20 cellular contexts compared by ENCODE assay signal in the genomic region with DNA sequence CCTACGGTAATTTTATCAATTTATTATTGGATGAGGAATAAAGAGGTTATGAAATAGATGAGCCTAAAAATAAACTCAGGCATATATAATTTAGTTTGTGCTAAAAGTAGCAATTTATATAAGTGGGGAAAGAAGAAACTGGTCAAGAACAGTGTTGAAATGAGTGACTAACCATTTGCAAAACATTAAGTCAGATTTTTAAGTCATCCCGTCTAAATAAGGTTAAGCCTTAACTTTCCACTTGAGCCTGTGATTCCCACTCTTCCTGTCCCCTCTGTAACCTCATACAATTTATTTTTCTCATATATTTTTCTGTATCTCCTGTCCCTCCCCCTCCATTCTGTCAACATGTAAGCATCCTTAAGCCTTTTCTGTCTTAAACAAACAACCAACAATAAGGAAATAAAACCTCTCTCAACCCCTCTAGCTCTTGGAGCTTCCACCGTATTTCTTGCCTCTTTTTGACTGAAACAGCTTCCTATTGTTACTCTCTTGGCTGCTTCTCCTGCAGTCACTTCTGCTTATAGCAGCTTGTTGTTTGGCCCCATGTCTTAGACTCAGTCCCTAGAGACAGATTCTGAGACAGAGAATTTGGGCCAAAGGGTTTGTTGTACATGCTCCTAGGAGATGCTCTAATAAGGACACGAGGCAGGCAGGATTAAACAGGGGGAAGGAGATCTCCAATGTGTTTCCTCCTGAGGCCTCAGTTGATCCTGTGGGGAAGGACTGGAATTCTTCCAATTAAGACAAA.
DNase-seq lines count a peak whose midpoint lies in the region; ATAC-seq, FAIRE-seq and TF ChIP-seq lines count a peak whose summit lies in the region.
"Had no signal": no experiment of that assay in that cellular context is flagged by ENCODE, and none has a peak within 500 bp of the region (broad histone marks: within the 10 kb centered on the region; RNA-seq: fewer than 3 reads in every experiment).

No MANE protein-coding gene starts in this region.

- no peak for ATAC-seq in HG03571 (IDR thresholded peaks at IDR 0.05; ENCODE audit: unreplicated experiment)
- ATAC-seq: A549; stimulated activated effector memory CD8-positive, alpha-beta T cell treated with anti-CD3 and anti-CD28 coated beads, Interleukin-12 subunit alpha, Interleukin-12 subunit beta, amount 100 ng/mL, for 72 hours; upper lobe of right lung had no signal

- no peaks in the 10 kb centered on the region for H3K79me2 ChIP-seq in endothelial cell of umbilical vein (ENCODE audit: control insufficient read depth, insufficient read depth, low read length)

- FAIRE-seq in endothelial cell of umbilical vein (lab: Jason Lieb, UNC): no peak
- FAIRE-seq: A549 had no signal

- H3K27me3 ChIP-seq in breast epithelium: no peaks in the 10 kb centered on the region
- no peaks in the 10 kb centered on the region for H3K27me3 ChIP-seq in endothelial cell of umbilical vein (ENCODE audit: control insufficient read depth in 2 of 2, insufficient read depth in 2 of 2, low read length in 2 of 2)
- H3K27me3 ChIP-seq in tibial artery: no peaks in the 10 kb centered on the region
- H3K27me3 ChIP-seq: ascending aorta, esophagus muscularis mucosa, upper lobe of right lung had no signal

- H3K27me3 Mint-ChIP-seq in MCF 10A (ENCODE audit: insufficient read depth, unreplicated experiment): no peaks in the 10 kb centered on the region
- H3K27me3 Mint-ChIP-seq: CD4-positive, CD25-positive, alpha-beta regulatory T cell had no signal

- H3K9me3 ChIP-seq in breast epithelium: no peaks in the 10 kb centered on the region
- H3K9me3 ChIP-seq in endothelial cell of umbilical vein (replicated peaks; ENCODE audit: control insufficient read depth, insufficient read depth, low read length): no peaks in the 10 kb centered on the region
- no peaks in the 10 kb centered on the region for H3K9me3 ChIP-seq in tibial artery
- H3K9me3 ChIP-seq: A549, ascending aorta, esophagus muscularis mucosa, upper lobe of right lung had no signal

- H3K9me3 Mint-ChIP-seq in MCF 10A (ENCODE audit: unreplicated experiment): no peaks in the 10 kb centered on the region

- no peaks in the 10 kb centered on the region for H3K36me3 Mint-ChIP-seq in MCF 10A (ENCODE audit: insufficient read depth, unreplicated experiment)
- H3K36me3 Mint-ChIP-seq: CD4-positive, CD25-positive, alpha-beta regulatory T cell; stimulated activated effector memory CD8-positive, alpha-beta T cell treated with anti-CD3 and anti-CD28 coated beads, Interleukin-12 subunit alpha, Interleukin-12 subunit beta, amount 100 ng/mL, for 72 hours had no signal

- TF ChIP-seq POLR2A in breast epithelium (IDR thresholded peaks at IDR 0.05) (no peak), endothelial cell of umbilical vein (IDR thresholded peaks at IDR 0.05; ENCODE audit: low read depth, low read length) (no peak)

- CTCF ChIA-PET in MCF 10A (lab: Yijun Ruan, JAX) (no interaction called here), endothelial cell of umbilical vein (lab: Charles Lee) (no interaction called here)

- POLR2A ChIA-PET in MCF 10A (lab: Yijun Ruan, JAX): no interaction called here
- POLR2A ChIA-PET in endothelial cell of umbilical vein (lab: Charles Lee): no interaction called here

- DNase-seq in MCF 10A (ENCODE audit: unreplicated experiment) (peak; percentile 5), breast epithelium (ENCODE audit: low spot score in 2 of 2) (no peak), endothelial cell of umbilical vein (ENCODE audit: low read depth, low spot score) (peak; percentile 6), left kidney (ENCODE audit: low read depth, low spot score) (peak; percentile 35), tibial artery (no peak)
- no peak for DNase-seq in activated CD4-positive, alpha-beta T cell treated with anti-CD3 and anti-CD28 coated beads for 48 hours
- DNase-seq in stimulated activated CD4-positive, alpha-beta T cell treated with anti-CD3 and anti-CD28 coated beads, Interleukin-2, amount 100 ng/mL, for 24 hours: no peak
- DNase-seq: activated gamma-delta T cell treated with Interleukin-2 at 50 U/mL for 16 hours; CD4-positive, CD25-positive, alpha-beta regulatory T cell; Kasumi-1; NCI-H1417; NCI-H345; PC-9; upper lobe of right lung had no signal

- H3K9ac ChIP-seq in endothelial cell of umbilical vein (replicated peaks; ENCODE audit: extremely low read depth, insufficient read depth, low read length): no peak overlapping the region

- no peaks in the 10 kb centered on the region for H4K20me1 ChIP-seq in endothelial cell of umbilical vein (replicated peaks; ENCODE audit: control insufficient read depth, extremely low read depth, insufficient read depth, low read length)

- no peak overlapping the region for H3K4me3 Mint-ChIP-seq in MCF 10A (ENCODE audit: unreplicated experiment)
- H3K4me3 Mint-ChIP-seq: CD4-positive, CD25-positive, alpha-beta regulatory T cell; stimulated activated effector memory CD8-positive, alpha-beta T cell treated with anti-CD3 and anti-CD28 coated beads, Interleukin-12 subunit alpha, Interleukin-12 subunit beta, amount 100 ng/mL, for 72 hours had no signal

- H2AFZ ChIP-seq in endothelial cell of umbilical vein (ENCODE audit: low read depth, low read length): no peak overlapping the region
- H2AFZ ChIP-seq: PC-9 had no signal

- no peak overlapping the region for H3K4me2 ChIP-seq in endothelial cell of umbilical vein (ENCODE audit: insufficient read depth, low read length)
- H3K4me2 ChIP-seq: A549, PC-9 had no signal

- no peaks in the 10 kb centered on the region for H3K9me1 ChIP-seq in endothelial cell of umbilical vein (replicated peaks; ENCODE audit: control insufficient read depth, extremely low read depth, insufficient read depth, low read length)

- H3K4me1 ChIP-seq in breast epithelium: no peaks in the 10 kb centered on the region
- H3K4me1 ChIP-seq in endothelial cell of umbilical vein (ENCODE audit: control insufficient read depth, extremely low read depth, insufficient read depth, low read length): peaks cover 8% of the 10 kb centered on the region
- peaks cover 0 to 15% (median 0%) of the 10 kb centered on the region in 4 donors for H3K4me1 ChIP-seq in tibial artery
- H3K4me1 ChIP-seq: A549, ascending aorta, upper lobe of right lung had no signal

- H3K27ac ChIP-seq in breast epithelium: peak overlapping the region in 1 of 2 donors; percentile 60
- no peak overlapping the region for H3K27ac ChIP-seq in endothelial cell of umbilical vein (ENCODE audit: insufficient read depth, low read depth, low read length)
- H3K27ac ChIP-seq in tibial artery: peak overlapping the region; percentile 27 to 50
- H3K27ac ChIP-seq: A549, ascending aorta, PC-9, upper lobe of right lung had no signal

- dilution Hi-C loops in endothelial cell of umbilical vein (cut with MboI; ENCODE audit: extremely low pct_ligation_motif_present, low sequenced_read_pairs): no loop called here

- no peak overlapping the region for H3K4me3 ChIP-seq in breast epithelium
- H3K4me3 ChIP-seq in endothelial cell of umbilical vein (replicated peaks in 1 of 3; ENCODE audit: insufficient read depth in 1 of 3, low read depth in 1 of 3, low read length in 3 of 3): no peak overlapping the region
- H3K4me3 ChIP-seq in tibial artery: no peak overlapping the region
- H3K4me3 ChIP-seq: A549, ascending aorta, esophagus muscularis mucosa, lung, PC-9, upper lobe of right lung had no signal

- H3K36me3 ChIP-seq in breast epithelium (no peaks in the 10 kb centered on the region), endothelial cell of umbilical vein (ENCODE audit: control insufficient read depth in 2 of 2, extremely low read depth in 1 of 2, insufficient read depth in 2 of 2, low read length in 2 of 2) (no peaks in the 10 kb centered on the region), tibial artery (no peaks in the 10 kb centered on the region)
- H3K36me3 ChIP-seq: ascending aorta, esophagus muscularis mucosa, upper lobe of right lung had no signal

- TF ChIP-seq CTCF in MCF 10A (IDR thresholded peaks at IDR 0.05; ENCODE audit: unreplicated experiment) (no peak), breast epithelium (IDR thresholded peaks at IDR 0.05) (no peak), endothelial cell of umbilical vein (IDR thresholded peaks at IDR 0.05; ENCODE audit: extremely low read depth in 1 of 2, insufficient read depth in 1 of 2, low read depth in 1 of 2, low read length in 2 of 2) (no peak), tibial artery (IDR thresholded peaks at IDR 0.05) (no peak)

- intact Hi-C loops in MCF 10A (cut with micrococcal nuclease): no loop called here
- intact Hi-C loops in breast epithelium (cut with DNase I; ENCODE audit: low total_unique reads): no loop called here
- intact Hi-C loops in endothelial cell of umbilical vein (cut with micrococcal nuclease): no loop called here
- intact Hi-C loops in tibial artery (cut with DNase I; ENCODE audit: low total_unique reads): no loop called here

- peak overlapping the region; percentile 7 for H3K27ac Mint-ChIP-seq in MCF 10A (ENCODE audit: low read depth, unreplicated experiment)
- H3K27ac Mint-ChIP-seq: CD4-positive, CD25-positive, alpha-beta regulatory T cell; stimulated activated effector memory CD8-positive, alpha-beta T cell treated with anti-CD3 and anti-CD28 coated beads, Interleukin-12 subunit alpha, Interleukin-12 subunit beta, amount 100 ng/mL, for 72 hours had no signal

- no TSS peak for BruUV-seq in MCF 10A (replicated peaks; lab: Mats Ljungman, UMichigan)
- no TSS peak for BruUV-seq in endothelial cell of umbilical vein (replicated peaks; lab: Mats Ljungman, UMichigan)

- H3K4me1 Mint-ChIP-seq in MCF 10A (ENCODE audit: insufficient read depth, unreplicated experiment): no peaks in the 10 kb centered on the region
- H3K4me1 Mint-ChIP-seq: CD4-positive, CD25-positive, alpha-beta regulatory T cell; stimulated activated effector memory CD8-positive, alpha-beta T cell treated with anti-CD3 and anti-CD28 coated beads, Interleukin-12 subunit alpha, Interleukin-12 subunit beta, amount 100 ng/mL, for 72 hours had no signal

TF ChIP-seq in endothelial cell of umbilical vein, 7 proteins besides CTCF, POLR2A, EP300 and RAD21:
- TF ChIP-seq POLR2AphosphoS5 (IDR thresholded peaks at IDR 0.05; ENCODE audit: insufficient read depth, low read depth, low read length) (no peak), MYC (IDR thresholded peaks at IDR 0.05; ENCODE audit: low read depth, low read length) (no peak), EZH2 (IDR thresholded peaks at IDR 0.05; ENCODE audit: borderline replicate concordance, low read depth, low read length, severe bottlenecking) (no peak), GATA2 (IDR thresholded peaks at IDR 0.05; ENCODE audit: insufficient read depth, insufficient read length, low read depth, low read length) (no peak), JUN (IDR thresholded peaks at IDR 0.05; ENCODE audit: borderline replicate concordance, insufficient read depth, insufficient read length, low read depth) (no peak), FOS (IDR thresholded peaks at IDR 0.05; ENCODE audit: borderline replicate concordance, insufficient read depth, low read length) (no peak)
- TF ChIP-seq, protein P1, sequence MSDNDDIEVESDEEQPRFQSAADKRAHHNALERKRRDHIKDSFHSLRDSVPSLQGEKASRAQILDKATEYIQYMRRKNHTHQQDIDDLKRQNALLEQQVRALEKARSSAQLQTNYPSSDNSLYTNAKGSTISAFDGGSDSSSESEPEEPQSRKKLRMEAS (IDR thresholded peaks at IDR 0.05; ENCODE audit: insufficient read depth, insufficient read length): no peak

Comparison
In these comparisons a context has a peak if more than half of its experiments do, and no peak if none do; other contexts are left out.
1. DNase-seq: peak in MCF 10A (single experiment), endothelial cell of umbilical vein (single experiment) and left kidney (single experiment); none in breast epithelium (0 of 2), tibial artery (0 of 2), activated CD4-positive, alpha-beta T cell treated with anti-CD3 and anti-CD28 coated beads for 48 hours (single experiment) and stimulated activated CD4-positive, alpha-beta T cell treated with anti-CD3 and anti-CD28 coated beads, Interleukin-2, amount 100 ng/mL, for 24 hours (0 of 2).